16 cellular contexts compared by ENCODE assay signal in genomic region chr10:47886356-47886755, GRCh38. TPM values are rescaled to one million over a fixed set of nuclear protein-coding genes. Genes with fewer than 3 reads are reported as not detected.
"Had no signal": no experiment of that assay in that cellular context is flagged by ENCODE, and none has a peak within 500 bp of the region (broad histone marks: within the 10 kb centered on the region; RNA-seq: fewer than 3 reads in every experiment).

No MANE protein-coding gene starts in this region.

RNA-seq across cellular contexts. Expression of gene NPY4R2, which starts 32.1 kb away (rescaled TPM):
- total RNA-seq: activated naive CD4-positive, alpha-beta T cell treated with anti-CD3 and anti-CD28 coated beads for 36 hours; activated naive CD4-positive, alpha-beta T cell treated with anti-CD3 and anti-CD28 coated beads, Interleukin-2, amount 50 U/mL, for 72 hours; activated naive CD8-positive, alpha-beta T cell treated with anti-CD3 and anti-CD28 coated beads for 36 hours; activated naive CD8-positive, alpha-beta T cell treated with anti-CD3 and anti-CD28 coated beads, Interleukin-2, amount 10 ng/mL, durations not matched to agents 7 days and 5 days; activated T-cell treated with anti-CD3 and anti-CD28 coated beads, Interleukin-2, amount 50 U/mL, for 4 hours; activated T-cell treated with anti-CD3 and anti-CD28 coated beads, Interleukin-2, amount 50 U/mL, for 72 hours; activated T-helper 1 cell treated with anti-CD3 and anti-CD28 coated beads, Interleukin-12 subunit alpha, Interleukin-12 subunit beta, Interleukin-2, Interleukin-4 antibody, amounts not matched to agents 30 ng/mL and 10 ng/mL and 1 ng/mL, durations not matched to agents 14 hours and 24 hours and 36 hours; activated T-helper 17 cell treated with anti-CD3 and anti-CD28 coated beads, Interleukin-2, amount 50 U/mL, for 72 hours; activated T-helper 2 cell treated with anti-CD3 and anti-CD28 coated beads, Interferon-gamma antibody, Interleukin-2, Interleukin-4, amounts not matched to agents 10 μg/mL and 5 μg/mL and 100 μg/mL, durations not matched to agents 14 hours and 24 hours and 36 hours; aorta; ascending aorta; astrocyte; body of pancreas; breast epithelium; bronchial epithelial cell; cardiac septum had no signal
